ENCODE assay signal across 2 cellular contexts in genomic region chr2:26329083-26329482, GRCh38. TPM values are rescaled to one million over a fixed set of nuclear protein-coding genes. Genes with fewer than 3 reads are reported as not detected.
"Had no signal": no experiment of that assay in that cellular context is flagged by ENCODE, and none has a peak within 500 bp of the region (broad histone marks: within the 10 kb centered on the region; RNA-seq: fewer than 3 reads in every experiment).

No MANE protein-coding gene starts in this region.

RNA-seq across cellular contexts. Expression of gene ADGRF3, which starts 17.5 kb away (rescaled TPM):
- total RNA-seq: MCF 10A, PC-3 had no signal
